Comparison of ENCODE assay signal across 8 cellular contexts in genomic region chr15:20622117-20622516, GRCh38.
DNase-seq lines count a peak whose midpoint lies in the region; ATAC-seq, FAIRE-seq and TF ChIP-seq lines count a peak whose summit lies in the region.
"Not testable (repeated sequence)": the region's sequence is repeated elsewhere in the genome, so short reads cannot be mapped to it uniquely, and the experiment has no call there.

No MANE protein-coding gene starts in this region.

- peak; percentile 19 for FAIRE-seq in K562 (lab: Jason Lieb, UNC)
- FAIRE-seq in HepG2 (lab: Jason Lieb, UNC) = not testable (repeated sequence)

- not testable (repeated sequence) for TF ChIP-seq CTCF in K562 (IDR thresholded peaks at IDR 0.05 in 2 of 3, conservative IDR thresholded peaks at IDR 0.05 in 1 of 3; ENCODE audit: insufficient read depth in 2 of 3, low read depth in 1 of 3, low read length in 3 of 3); HepG2 (CRISPR knock-in tag; IDR thresholded peaks at IDR 0.05)

- CTCF ChIA-PET in T-cell (lab: Charles Lee); K562 (lab: Yijun Ruan, JAX; ENCODE audit: low intra/inter-chr PET ratio); HepG2 (lab: Yijun Ruan, JAX; ENCODE audit: low intra/inter-chr PET ratio, low total read pairs): not testable (repeated sequence)

- H3K9me1 ChIP-seq in K562 (ENCODE audit: control insufficient read depth, insufficient read depth, low read length) = not testable (repeated sequence)

- not testable (repeated sequence) for H3K4me2 ChIP-seq in K562 (ENCODE audit: insufficient read depth, low read length); HepG2 (ENCODE audit: low read depth, low read length)

- not testable (repeated sequence) for H2AFZ ChIP-seq in K562 (ENCODE audit: low read depth, low read length); HepG2 (ENCODE audit: low read length)

- ATAC-seq in GM18502 (IDR thresholded peaks at IDR 0.05; ENCODE audit: poor library complexity, unreplicated experiment) (peak; percentile 78), GM21423 (IDR thresholded peaks at IDR 0.05; ENCODE audit: unreplicated experiment) (peak; percentile 71), HG02642 (IDR thresholded peaks at IDR 0.05; ENCODE audit: poor library complexity, unreplicated experiment) (peak; percentile 79), HG03354 (IDR thresholded peaks at IDR 0.05; ENCODE audit: poor library complexity, severe bottlenecking, unreplicated experiment) (peak; percentile 68), T-cell (replicated peaks in 1 of 4) (peak in 3 of 4 experiments; percentile 42 to 61 (median 60)), K562 (peak; percentile 83), HepG2 (peak; percentile 81)
- peak; percentile 60 for ATAC-seq in stimulated activated naive CD8-positive, alpha-beta T cell treated with anti-CD3 and anti-CD28 coated beads, Interleukin-15, amount 100 ng/mL, for 72 hours

- H3K4me1 Mint-ChIP-seq in T-cell; stimulated activated naive CD8-positive, alpha-beta T cell treated with anti-CD3 and anti-CD28 coated beads, Interleukin-15, amount 100 ng/mL, for 72 hours: not testable (repeated sequence)

- TF ChIP-seq RAD21 in K562 (CRISPR knock-in tag; conservative IDR thresholded peaks at IDR 0.05 in 1 of 2, IDR thresholded peaks at IDR 0.05 in 1 of 2); HepG2 (CRISPR knock-in tag; IDR thresholded peaks at IDR 0.05): not testable (repeated sequence)

- H3K9ac ChIP-seq in K562 (ENCODE audit: insufficient read depth in 1 of 2, low read depth in 2 of 2, low read length in 2 of 2); HepG2 (ENCODE audit: insufficient read depth, low read depth, low read length): not testable (repeated sequence)

- not testable (repeated sequence) for H3K36me3 ChIP-seq in K562 (ENCODE audit: control insufficient read depth, insufficient read depth, low read length); HepG2 (replicated peaks in 1 of 2; ENCODE audit: control insufficient read depth in 1 of 2, insufficient read depth in 2 of 2, low read length in 2 of 2)

- H3K4me1 ChIP-seq in K562 (replicated peaks in 1 of 2; ENCODE audit: control insufficient read depth in 2 of 2, insufficient read depth in 2 of 2, low read length in 2 of 2); HepG2 (ENCODE audit: insufficient read depth, low read length): not testable (repeated sequence)

- not testable (repeated sequence) for H3K79me2 ChIP-seq in K562 (ENCODE audit: control insufficient read depth, insufficient read depth, low read length); HepG2 (ENCODE audit: insufficient read depth, low read length)

- not testable (repeated sequence) for TF ChIP-seq POLR2A in K562 (conservative IDR thresholded peaks at IDR 0.05); HepG2 (IDR thresholded peaks at IDR 0.05; ENCODE audit: insufficient read depth in 1 of 2, low read depth in 2 of 2, low read length in 2 of 2)

- not testable (repeated sequence) for H3K27me3 Mint-ChIP-seq in T-cell; stimulated activated naive CD8-positive, alpha-beta T cell treated with anti-CD3 and anti-CD28 coated beads, Interleukin-15, amount 100 ng/mL, for 72 hours

- POLR2A ChIA-PET in T-cell (lab: Charles Lee); K562 (lab: Yijun Ruan, JAX); HepG2 (lab: Yijun Ruan, JAX): not testable (repeated sequence)

- not testable (repeated sequence) for TF ChIP-seq EP300 in K562 (IDR thresholded peaks at IDR 0.05; ENCODE audit: low read length); HepG2 (IDR thresholded peaks at IDR 0.05; ENCODE audit: low read depth in 2 of 2, low read length in 2 of 2); HepG2 (CRISPR knock-in tag; IDR thresholded peaks at IDR 0.05; ENCODE audit: borderline replicate concordance)

- no CpG with 5 or more reads among the region's 9 CpGs for WGBS in K562 (ENCODE audit: insufficient coverage, low coverage, missing lambda C conversion rate)
- no CpG with 5 or more reads among the region's 9 CpGs for WGBS in HepG2 (ENCODE audit: low lambda C conversion rate)

- not testable (repeated sequence) for H3K9me3 ChIP-seq in K562 (replicated peaks; ENCODE audit: control insufficient read depth, insufficient read depth, low read depth, low read length); HepG2 (ENCODE audit: low read length)

- H3K4me3 ChIP-seq in K562; HepG2 (replicated peaks in 1 of 3; ENCODE audit: insufficient read depth in 1 of 3, low read depth in 2 of 3, low read length in 3 of 3): not testable (repeated sequence)

- intact Hi-C loops in K562 (cut with micrococcal nuclease); HepG2 (cut with micrococcal nuclease; ENCODE audit: unreplicated experiment): not testable (repeated sequence)

- not testable (repeated sequence) for DNase-seq in T-cell; K562 (ENCODE audit: extremely low read depth in 1 of 4, low spot score in 3 of 4); HepG2 (ENCODE audit: low spot score); stimulated activated naive CD8-positive, alpha-beta T cell treated with anti-CD3 and anti-CD28 coated beads, Interleukin-15, amount 100 ng/mL, for 72 hours

- H3K4me3 Mint-ChIP-seq in T-cell; stimulated activated naive CD8-positive, alpha-beta T cell treated with anti-CD3 and anti-CD28 coated beads, Interleukin-15, amount 100 ng/mL, for 72 hours: not testable (repeated sequence)

- in situ Hi-C loops in K562 (cut with MboI) = loop anchor here (25.0 kb wide), 1 partner anchor 260 kb away; no protein-coding TSS in a partner anchor
- in situ Hi-C loops in HepG2 (cut with HindIII; ENCODE audit: extremely low pct_ligation_motif_present, low pct_unique_long_range_greater_than_20kb) = not testable (repeated sequence)

- H3K9me3 Mint-ChIP-seq in T-cell; stimulated activated naive CD8-positive, alpha-beta T cell treated with anti-CD3 and anti-CD28 coated beads, Interleukin-15, amount 100 ng/mL, for 72 hours: not testable (repeated sequence)

- not testable (repeated sequence) for H4K20me1 ChIP-seq in K562 (replicated peaks; ENCODE audit: control insufficient read depth, insufficient read depth, low read length); HepG2 (ENCODE audit: insufficient read depth, low read length)

- H3K36me3 Mint-ChIP-seq in T-cell = not testable (repeated sequence)

- not testable (repeated sequence) for H3K27ac ChIP-seq in K562 (ENCODE audit: extremely low read depth, low read depth, low read length); HepG2 (ENCODE audit: extremely low read length, insufficient read depth, low read length)

- not testable (repeated sequence) for BruUV-seq in K562 (replicated peaks; lab: Mats Ljungman, UMichigan); HepG2 (replicated peaks; lab: Mats Ljungman, UMichigan)

- not testable (repeated sequence) for H3K27ac Mint-ChIP-seq in T-cell; stimulated activated naive CD8-positive, alpha-beta T cell treated with anti-CD3 and anti-CD28 coated beads, Interleukin-15, amount 100 ng/mL, for 72 hours

- not testable (repeated sequence) for H3K27me3 ChIP-seq in K562 (ENCODE audit: control insufficient read depth in 2 of 2, insufficient read depth in 2 of 2, low read length in 2 of 2); HepG2 (ENCODE audit: control insufficient read depth in 1 of 2, insufficient read depth in 2 of 2, low read length in 2 of 2)
